ENCODE assay signal across 16 cellular contexts in the genomic region with DNA sequence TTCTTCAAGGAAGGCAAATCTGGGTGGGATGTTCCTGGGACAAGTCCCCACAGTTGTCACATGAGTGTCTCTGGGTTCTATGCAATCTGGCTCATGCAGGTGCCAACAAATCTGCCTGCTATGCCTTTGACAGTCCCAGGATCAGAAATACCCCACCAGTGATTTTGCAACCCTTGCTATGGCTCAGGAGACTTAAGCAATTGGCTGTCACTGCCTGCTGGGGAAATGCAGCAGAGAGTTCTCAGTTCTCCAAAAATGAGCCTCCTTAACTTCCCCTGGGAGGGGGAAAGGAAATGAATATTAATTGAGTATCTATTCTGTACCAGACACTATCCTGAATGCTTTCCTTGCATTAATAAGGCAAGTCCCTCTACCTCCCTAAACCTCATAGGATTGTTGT. TPM values are rescaled to one million over a fixed set of nuclear protein-coding genes. Genes with fewer than 3 reads are reported as not detected.
"Had no signal": no experiment of that assay in that cellular context is flagged by ENCODE, and none has a peak within 500 bp of the region (broad histone marks: within the 10 kb centered on the region; RNA-seq: fewer than 3 reads in every experiment).

No MANE protein-coding gene starts in this region.

- DNase-seq: activated B cell treated with CpG ODN at 0.5 μM for 24 hours; activated CD4-positive, alpha-beta T cell treated with anti-CD3 and anti-CD28 coated beads for 48 hours; activated CD8-positive, alpha-beta memory T cell treated with anti-CD3 and anti-CD28 coated beads, Interleukin-2, amount 50 U/mL, for 4 hours; activated CD8-positive, alpha-beta T cell treated with anti-CD3 and anti-CD28 coated beads for 36 hours; activated gamma-delta T cell; activated T-cell treated with anti-CD3 and anti-CD28 coated beads, Interleukin-2, amount 50 U/mL, for 48 hours; colonic mucosa; left lung; mesendoderm; stimulated activated CD4-positive, alpha-beta T cell treated with anti-CD3 and anti-CD28 coated beads, Interleukin-4, amount 100 ng/mL, for 1 hour; stimulated activated naive B cell treated with anti-CD40 and anti-IgM and Interleukin-4, amounts not matched to agents 10 μg/mL and 1 μg/mL and 100 μg/mL, for 72 hours; tibial artery had no signal

- H3K4me1 ChIP-seq: body of pancreas, colonic mucosa, tibial artery had no signal

- H3K4me3 ChIP-seq: body of pancreas, colonic mucosa, left lung, tibial artery had no signal

- ATAC-seq: activated CD8-positive, alpha-beta T cell treated with anti-CD3 and anti-CD28 coated beads for 36 hours; activated naive CD4-positive, alpha-beta T cell treated with anti-CD3 and anti-CD28 coated beads, Interleukin-2, amount 50 U/mL, for 72 hours; body of pancreas; esophagus mucosa; left lung; natural killer cell treated with Interleukin-12 subunit alpha and Interleukin-12 subunit beta and Interleukin-15 and Interleukin-18, amount 100 ng/mL, for 72 hours had no signal

- H3K27me3 ChIP-seq: body of pancreas, colonic mucosa, left lung had no signal

- H3K36me3 ChIP-seq: colonic mucosa, left lung, tibial artery had no signal

- H3K27ac ChIP-seq: body of pancreas, colonic mucosa, left lung, tibial artery had no signal

- H3K9me3 ChIP-seq: body of pancreas, colonic mucosa, left lung, tibial artery had no signal

RNA-seq across cellular contexts. Expression of a gene that starts 30.3 kb away (rescaled TPM):
- total RNA-seq: activated CD8-positive, alpha-beta T cell treated with anti-CD3 and anti-CD28 coated beads for 36 hours had no signal
